Comparison of ENCODE assay signal across 9 cellular contexts in the genomic region with DNA sequence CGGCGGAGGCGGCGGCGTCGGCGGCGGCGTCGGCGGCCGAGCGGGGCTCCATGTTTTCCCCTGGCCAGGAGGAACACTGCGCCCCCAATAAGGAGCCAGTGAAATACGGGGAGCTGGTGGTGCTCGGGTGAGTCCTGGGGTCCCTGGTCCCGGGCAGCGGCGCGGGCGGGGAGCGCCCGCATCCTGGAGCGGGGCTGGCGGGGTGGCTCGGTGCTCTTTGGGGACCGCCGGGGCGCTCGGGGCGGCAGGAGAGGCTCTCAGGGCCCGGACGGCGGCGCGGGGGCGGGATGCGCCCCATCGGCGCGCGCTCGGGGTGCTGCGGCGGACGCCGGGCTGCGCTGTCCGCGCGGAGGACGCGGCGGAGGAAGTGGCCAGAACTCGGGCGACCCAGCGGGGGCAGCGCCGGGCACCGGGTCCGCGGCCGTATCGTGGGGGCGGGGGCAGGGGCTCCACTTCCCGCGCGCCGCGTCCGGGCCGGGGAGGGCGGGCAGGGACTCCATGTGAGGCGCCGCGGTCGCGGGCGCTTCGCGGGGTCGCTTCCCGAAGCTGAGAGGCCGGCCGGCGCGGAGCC. TPM values are rescaled to one million over a fixed set of nuclear protein-coding genes. Genes with fewer than 3 reads are reported as not detected.
DNase-seq lines count a peak whose midpoint lies in the region; ATAC-seq and TF ChIP-seq lines count a peak whose summit lies in the region.
"Had no signal": no experiment of that assay in that cellular context is flagged by ENCODE, and none has a peak within 500 bp of the region (broad histone marks: within the 10 kb centered on the region; RNA-seq: fewer than 3 reads in every experiment).

No MANE protein-coding gene starts in this region.

- TF ChIP-seq CTCF in osteocyte (IDR thresholded peaks at IDR 0.05), result no peak

- no peaks in the 10 kb centered on the region for H3K36me3 Mint-ChIP-seq in activated T-helper 17 cell treated with anti-CD3 and anti-CD28 coated beads, Interleukin-2, amount 50 U/mL, for 72 hours (ENCODE audit: low read depth)
- H3K36me3 Mint-ChIP-seq in osteocyte (ENCODE audit: unreplicated experiment), result no peaks in the 10 kb centered on the region

- H3K27me3 Mint-ChIP-seq in activated T-helper 17 cell treated with anti-CD3 and anti-CD28 coated beads, Interleukin-2, amount 50 U/mL, for 72 hours, result peaks cover 16% of the 10 kb centered on the region
- H3K27me3 Mint-ChIP-seq in osteocyte (ENCODE audit: unreplicated experiment), result peaks cover 12% of the 10 kb centered on the region

- peak; percentile 7 for ATAC-seq in GM19324 (IDR thresholded peaks at IDR 0.05; ENCODE audit: low FRiP score, unreplicated experiment)
- ATAC-seq in HG03520 (IDR thresholded peaks at IDR 0.05; ENCODE audit: unreplicated experiment), result peak; percentile 12
- peak; percentile 60 for ATAC-seq in activated T-helper 17 cell treated with anti-CD3 and anti-CD28 coated beads, Interleukin-2, amount 50 U/mL, for 72 hours (replicated peaks)

- no peaks in the 10 kb centered on the region for H3K9me3 Mint-ChIP-seq in activated T-helper 17 cell treated with anti-CD3 and anti-CD28 coated beads, Interleukin-2, amount 50 U/mL, for 72 hours
- H3K9me3 Mint-ChIP-seq in osteocyte (ENCODE audit: unreplicated experiment), result no peaks in the 10 kb centered on the region
- H3K9me3 Mint-ChIP-seq: neural crest cell had no signal

- H3K4me3 Mint-ChIP-seq in activated T-helper 17 cell treated with anti-CD3 and anti-CD28 coated beads, Interleukin-2, amount 50 U/mL, for 72 hours, result no peak overlapping the region
- peak overlapping the region; percentile 41 for H3K4me3 Mint-ChIP-seq in osteocyte (ENCODE audit: unreplicated experiment)

- peaks cover 23% of the 10 kb centered on the region for H3K4me1 Mint-ChIP-seq in activated T-helper 17 cell treated with anti-CD3 and anti-CD28 coated beads, Interleukin-2, amount 50 U/mL, for 72 hours
- peaks cover 41% of the 10 kb centered on the region for H3K4me1 Mint-ChIP-seq in osteocyte (ENCODE audit: unreplicated experiment)

- H3K27ac Mint-ChIP-seq in activated T-helper 17 cell treated with anti-CD3 and anti-CD28 coated beads, Interleukin-2, amount 50 U/mL, for 72 hours, result no peak overlapping the region
- no peak overlapping the region for H3K27ac Mint-ChIP-seq in osteocyte (ENCODE audit: unreplicated experiment)

- DNase-seq in AG08395 (ENCODE audit: low spot score), result peak; percentile 21
- peak; percentile 2 for DNase-seq in glomerular visceral epithelial cell (ENCODE audit: extremely low spot score)
- DNase-seq in osteocyte (ENCODE audit: extremely low spot score, unreplicated experiment), result peak; percentile 85
- DNase-seq in NCI-H524 treated with DMSO at 0.1 percent for 48 hours (lab: John Stamatoyannopoulos, UW), result no peak
- DNase-seq in NCI-H128 (lab: John Stamatoyannopoulos, UW; ENCODE audit: unreplicated experiment), result no peak

RNA-seq across cellular contexts. Expression of gene PELI2, which starts 0.5 kb away (rescaled TPM):
- total RNA-seq in activated T-helper 17 cell treated with anti-CD3 and anti-CD28 coated beads, Interleukin-2, amount 50 U/mL, for 72 hours, result 1 to 10 TPM; 1.0 to 2.3 TPM
- total RNA-seq in osteocyte, result 15.0 and 15.3 TPM in 2 replicates

Comparison
In these comparisons a context has a peak if more than half of its experiments do, and no peak if none do; other contexts are left out.
1. DNase-seq: peak in AG08395 (single experiment), glomerular visceral epithelial cell (single experiment) and osteocyte (single experiment); none in NCI-H524 treated with DMSO at 0.1 percent for 48 hours (single experiment) and NCI-H128 (single experiment).
2. ATAC-seq: peak in every context shown above with its lines; median percentile 60 in activated T-helper 17 cell treated with anti-CD3 and anti-CD28 coated beads, Interleukin-2, amount 50 U/mL, for 72 hours; 12 in HG03520; 7 in GM19324.